8 cellular contexts compared by ENCODE assay signal in the genomic region with DNA sequence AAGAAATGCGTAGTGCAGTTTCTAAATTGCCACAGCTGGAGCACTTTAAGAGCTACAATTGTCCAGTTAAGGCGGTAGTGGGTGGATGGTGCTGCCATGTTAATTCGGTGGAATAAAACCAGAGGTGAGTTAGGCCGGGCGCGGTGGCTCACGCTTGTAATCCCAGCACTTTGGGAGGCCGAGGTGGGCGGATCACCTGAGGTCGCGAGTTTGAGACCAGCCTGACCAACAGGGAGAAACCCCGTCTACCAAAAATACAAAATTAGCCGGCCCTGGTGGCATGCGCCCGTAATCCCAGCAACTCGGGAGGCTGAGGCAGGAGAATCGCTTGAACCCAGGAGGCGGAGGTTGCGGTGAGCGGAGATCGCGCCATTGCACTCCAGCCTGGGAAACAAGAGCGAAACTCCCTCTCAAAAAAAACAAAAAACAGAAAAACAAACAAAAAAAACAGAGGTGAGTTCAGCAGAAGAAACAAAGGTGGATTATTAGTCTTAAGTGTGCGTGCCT. TPM values are rescaled to one million over a fixed set of nuclear protein-coding genes. Genes with fewer than 3 reads are reported as not detected.
DNase-seq lines count a peak whose midpoint lies in the region; ATAC-seq and TF ChIP-seq lines count a peak whose summit lies in the region.
"Not testable (repeated sequence)": the region's sequence is repeated elsewhere in the genome, so short reads cannot be mapped to it uniquely, and the experiment has no call there.

No MANE protein-coding gene starts in this region.

- not testable (repeated sequence) for H3K9me3 Mint-ChIP-seq in activated CD8-positive, alpha-beta memory T cell treated with anti-CD3 and anti-CD28 coated beads, Interleukin-2, amount 10 ng/mL, durations not matched to agents 7 days and 5 days (ENCODE audit: low read depth)

- CTCF ChIA-PET in activated CD8-positive, alpha-beta memory T cell treated with anti-CD3 and anti-CD28 coated beads, Interleukin-2, amount 10 ng/mL, durations not matched to agents 7 days and 5 days (lab: Charles Lee): interaction anchor here (1.9 kb wide), 1 partner anchor 8 kb away, joined by 8 read pairs; no protein-coding TSS in a partner anchor

- H2BK15ac ChIP-seq in mesenchymal stem cell (ENCODE audit: low read depth, poor library complexity, severe bottlenecking): not testable (repeated sequence)

- DNase-seq in NCI-H2227 treated with DMSO at 0.1 percent for 48 hours (lab: John Stamatoyannopoulos, UW): peak; percentile 36
- DNase-seq in activated CD8-positive, alpha-beta memory T cell treated with anti-CD3 and anti-CD28 coated beads, Interleukin-2, amount 10 ng/mL, durations not matched to agents 7 days and 5 days; mesenchymal stem cell; psoas muscle; upper lobe of right lung: not testable (repeated sequence)
- peak in 1 of 61 donors; percentile 2 for DNase-seq in caudate nucleus (lab: John Stamatoyannopoulos, UW)

- not testable (repeated sequence) for H3K27me3 ChIP-seq in gastroesophageal sphincter; mesenchymal stem cell (ENCODE audit: control insufficient read depth in 1 of 2, insufficient read depth in 1 of 2, low read length in 2 of 2); psoas muscle (ENCODE audit: insufficient read depth in 3 of 3, low read length in 2 of 3); upper lobe of right lung

- peak overlapping the region; percentile 18 for H3K27ac ChIP-seq in caudate nucleus (ENCODE audit: low read depth, low read length)
- peak overlapping the region; percentile 73 to 94 (median 90) for H3K27ac ChIP-seq in gastroesophageal sphincter
- not testable (repeated sequence) for H3K27ac ChIP-seq in mesenchymal stem cell (ENCODE audit: low read length, poor library complexity, severe bottlenecking)
- peak overlapping the region; percentile 79 for H3K27ac ChIP-seq in psoas muscle
- peak overlapping the region; percentile 86 for H3K27ac ChIP-seq in upper lobe of right lung

- H3K4ac ChIP-seq in mesenchymal stem cell (ENCODE audit: low read depth in 1 of 2, low read length in 2 of 2): peak overlapping the region in 1 of 2 experiments; percentile 96

- H2BK5ac ChIP-seq in mesenchymal stem cell (ENCODE audit: low read depth, low read length, poor library complexity, severe bottlenecking): not testable (repeated sequence)

- TF ChIP-seq EP300 in gastroesophageal sphincter (IDR thresholded peaks at IDR 0.05): not testable (repeated sequence)

- H3K23ac ChIP-seq in mesenchymal stem cell (ENCODE audit: low read length in 2 of 2): not testable (repeated sequence)

- not testable (repeated sequence) for H4K91ac ChIP-seq in mesenchymal stem cell (ENCODE audit: low read length)

- H3K4me2 ChIP-seq in mesenchymal stem cell (ENCODE audit: low read length, poor library complexity, severe bottlenecking): peak overlapping the region; percentile 62

- H2BK12ac ChIP-seq in mesenchymal stem cell (ENCODE audit: low read length in 2 of 2): not testable (repeated sequence)

- not testable (repeated sequence) for H3K14ac ChIP-seq in mesenchymal stem cell (ENCODE audit: low read length in 2 of 2)

- H3K36me3 Mint-ChIP-seq in activated CD8-positive, alpha-beta memory T cell treated with anti-CD3 and anti-CD28 coated beads, Interleukin-2, amount 10 ng/mL, durations not matched to agents 7 days and 5 days: peaks cover 14% of the 10 kb centered on the region

- peak overlapping the region; percentile 87 for H3K27ac Mint-ChIP-seq in activated CD8-positive, alpha-beta memory T cell treated with anti-CD3 and anti-CD28 coated beads, Interleukin-2, amount 10 ng/mL, durations not matched to agents 7 days and 5 days

- not testable (repeated sequence) for H3K79me1 ChIP-seq in mesenchymal stem cell (replicated peaks; ENCODE audit: low read length, poor library complexity, severe bottlenecking)

- not testable (repeated sequence) for ATAC-seq in activated CD8-positive, alpha-beta memory T cell treated with anti-CD3 and anti-CD28 coated beads, Interleukin-2, amount 10 ng/mL, durations not matched to agents 7 days and 5 days; gastroesophageal sphincter; psoas muscle; upper lobe of right lung

- peak overlapping the region; percentile 65 to 78 for H3K18ac ChIP-seq in mesenchymal stem cell (ENCODE audit: low read depth in 1 of 2, low read length in 2 of 2)

- H3K4me3 ChIP-seq in gastroesophageal sphincter: peak overlapping the region; percentile 80 to 95
- H3K4me3 ChIP-seq in mesenchymal stem cell (ENCODE audit: insufficient read depth in 1 of 2, low read depth in 1 of 2, low read length in 2 of 2): peak overlapping the region in 1 of 2 experiments; percentile 97
- peak overlapping the region; percentile 87 for H3K4me3 ChIP-seq in psoas muscle
- H3K4me3 ChIP-seq in upper lobe of right lung: peak overlapping the region; percentile 74

- not testable (repeated sequence) for H3K9me3 ChIP-seq in ES-I3 (ENCODE audit: control insufficient read depth, insufficient read depth, low read length); gastroesophageal sphincter; mesenchymal stem cell (ENCODE audit: control insufficient read depth, low read length); psoas muscle; upper lobe of right lung

- H3K4me1 ChIP-seq in ES-I3 (ENCODE audit: insufficient read depth, low read length); mesenchymal stem cell (ENCODE audit: control insufficient read depth, insufficient read depth, low read depth, low read length); psoas muscle: not testable (repeated sequence)
- H3K4me1 ChIP-seq in gastroesophageal sphincter: peaks cover 4 to 29% (median 8%) of the 10 kb centered on the region in 3 donors
- peaks cover 15% of the 10 kb centered on the region for H3K4me1 ChIP-seq in upper lobe of right lung

- not testable (repeated sequence) for H3K27me3 Mint-ChIP-seq in activated CD8-positive, alpha-beta memory T cell treated with anti-CD3 and anti-CD28 coated beads, Interleukin-2, amount 10 ng/mL, durations not matched to agents 7 days and 5 days

- peak overlapping the region; percentile 93 for H4K8ac ChIP-seq in mesenchymal stem cell (ENCODE audit: low read length)

- H3K4me1 Mint-ChIP-seq in activated CD8-positive, alpha-beta memory T cell treated with anti-CD3 and anti-CD28 coated beads, Interleukin-2, amount 10 ng/mL, durations not matched to agents 7 days and 5 days: peaks cover 24% of the 10 kb centered on the region

- not testable (repeated sequence) for H2AK5ac ChIP-seq in mesenchymal stem cell (ENCODE audit: low read length, severe bottlenecking)

- WGBS in gastroesophageal sphincter (ENCODE audit: low coverage in 1 of 2), 2 donors: 67 to 82% methylated on average over 3 to 24 of the region's 24 CpGs
- WGBS in mesenchymal stem cell: 96% methylated on average over 20 of the region's 24 CpGs
- WGBS in psoas muscle, 3 donors: 84 to 88% (median 86%) methylated on average over 24 of the region's 24 CpGs

- TF ChIP-seq CTCF in gastroesophageal sphincter (IDR thresholded peaks at IDR 0.05); psoas muscle (IDR thresholded peaks at IDR 0.05); upper lobe of right lung (IDR thresholded peaks at IDR 0.05): not testable (repeated sequence)

- TF ChIP-seq POLR2A in gastroesophageal sphincter (IDR thresholded peaks at IDR 0.05): not testable (repeated sequence)

- H2AFZ ChIP-seq in mesenchymal stem cell (ENCODE audit: low read depth, low read length): peak overlapping the region; percentile 86

- peak overlapping the region; percentile 86 for H3K4me3 Mint-ChIP-seq in activated CD8-positive, alpha-beta memory T cell treated with anti-CD3 and anti-CD28 coated beads, Interleukin-2, amount 10 ng/mL, durations not matched to agents 7 days and 5 days

- intact Hi-C loops in psoas muscle (cut with DNase I); upper lobe of right lung (cut with DNase I): not testable (repeated sequence)

- not testable (repeated sequence) for H3K36me3 ChIP-seq in ES-I3 (ENCODE audit: insufficient read depth, low read length); psoas muscle (ENCODE audit: insufficient read depth in 1 of 2, low read depth in 1 of 2)
- H3K36me3 ChIP-seq in gastroesophageal sphincter: peaks cover 0 to 11% of the 10 kb centered on the region in 2 donors
- peaks cover 0 to 11% of the 10 kb centered on the region in 2 experiments for H3K36me3 ChIP-seq in mesenchymal stem cell (ENCODE audit: control insufficient read depth in 1 of 2, insufficient read depth in 2 of 2, low read depth in 1 of 2, low read length in 2 of 2)
- H3K36me3 ChIP-seq in upper lobe of right lung: peaks cover 11% of the 10 kb centered on the region

- H3K9ac ChIP-seq in ES-I3 (ENCODE audit: low read depth, low read length) (peak overlapping the region; percentile 99), mesenchymal stem cell (ENCODE audit: low read length) (peak overlapping the region; percentile 91)

- not testable (repeated sequence) for H2BK120ac ChIP-seq in mesenchymal stem cell (ENCODE audit: low read depth, low read length)

RNA-seq across cellular contexts. Expression of gene PRMT6, which starts 0.5 kb away (rescaled TPM):
- 10 to 100 TPM; 13.1 to 21.0 TPM for total RNA-seq in activated CD8-positive, alpha-beta memory T cell treated with anti-CD3 and anti-CD28 coated beads, Interleukin-2, amount 10 ng/mL, durations not matched to agents 7 days and 5 days
- 10 to 100 TPM in 3 of 4 donors, 1 to 10 TPM in 1; 7.9 to 14.8 (median 11.4) TPM for total RNA-seq in gastroesophageal sphincter
- 8.4 TPM for polyA plus RNA-seq in mesenchymal stem cell (2013, experiment 1 of 2)
- 8.5 TPM for polyA plus RNA-seq in mesenchymal stem cell (2013, experiment 2 of 2)
- 1 to 10 TPM in 3 of 4 donors, under 1 TPM in 1; 0.95 to 2.8 (median 2.4) TPM for total RNA-seq in psoas muscle
- 1 to 10 TPM; 1.2 to 3.9 (median 3.8) TPM for polyA plus RNA-seq in psoas muscle
- 11.1 TPM for total RNA-seq in upper lobe of right lung
